19 cellular contexts compared by ENCODE assay signal in genomic region chr11:30853470-30853869, GRCh38.
DNase-seq lines count a peak whose midpoint lies in the region; ATAC-seq lines count a peak whose summit lies in the region.
"Had no signal": no experiment of that assay in that cellular context is flagged by ENCODE, and none has a peak within 500 bp of the region (broad histone marks: within the 10 kb centered on the region; RNA-seq: fewer than 3 reads in every experiment).

No MANE protein-coding gene starts in this region.

- H3K9me3 ChIP-seq in iPS-20b (ENCODE audit: insufficient read depth, low read depth, low read length), result no peaks in the 10 kb centered on the region
- H3K9me3 ChIP-seq: BLaER1 treated with 17β-estradiol and CSF1 and Interleukin-3, amounts not matched to agents 10 nM and 100 nM; Caco-2 had no signal

- H3K27me3 ChIP-seq in iPS-20b (ENCODE audit: insufficient read depth, low read length), result peaks cover 3% of the 10 kb centered on the region; the same call in 1 of the 2 replicates
- H3K27me3 ChIP-seq: BLaER1 treated with 17β-estradiol and CSF1 and Interleukin-3, amounts not matched to agents 10 nM and 100 nM had no signal

- H3K4me3 ChIP-seq in iPS-20b (ENCODE audit: low read length), result peak overlapping the region; percentile 25; the same call in 1 of the 2 replicates
- H3K4me3 ChIP-seq: BLaER1 treated with 17β-estradiol and CSF1 and Interleukin-3, amounts not matched to agents 10 nM and 100 nM had no signal

- no peaks in the 10 kb centered on the region for H3K4me1 Mint-ChIP-seq in stimulated activated memory B cell treated with anti-CD40 and anti-IgM and Interleukin-4, amounts not matched to agents 10 μg/mL and 1 μg/mL and 100 μg/mL, for 72 hours
- H3K4me1 Mint-ChIP-seq: CD4-positive, alpha-beta memory T cell; IgD-negative memory B cell; T-helper 17 cell had no signal

- no peak overlapping the region for H3K27ac ChIP-seq in iPS-20b (ENCODE audit: low read length)
- H3K27ac ChIP-seq: 22Rv1; BLaER1 treated with 17β-estradiol and CSF1 and Interleukin-3, amounts not matched to agents 10 nM and 100 nM had no signal

- H3K9me3 Mint-ChIP-seq in stimulated activated memory B cell treated with anti-CD40 and anti-IgM and Interleukin-4, amounts not matched to agents 10 μg/mL and 1 μg/mL and 100 μg/mL, for 72 hours, result no peaks in the 10 kb centered on the region

- no peaks in the 10 kb centered on the region for H3K36me3 ChIP-seq in iPS-20b (ENCODE audit: insufficient read depth, low read depth, low read length)
- H3K36me3 ChIP-seq: BLaER1 treated with 17β-estradiol and CSF1 and Interleukin-3, amounts not matched to agents 10 nM and 100 nM had no signal

- no peak overlapping the region for H3K27ac Mint-ChIP-seq in stimulated activated memory B cell treated with anti-CD40 and anti-IgM and Interleukin-4, amounts not matched to agents 10 μg/mL and 1 μg/mL and 100 μg/mL, for 72 hours
- H3K27ac Mint-ChIP-seq: CD4-positive, alpha-beta memory T cell; T-helper 17 cell had no signal

- no peaks in the 10 kb centered on the region for H3K36me3 Mint-ChIP-seq in stimulated activated memory B cell treated with anti-CD40 and anti-IgM and Interleukin-4, amounts not matched to agents 10 μg/mL and 1 μg/mL and 100 μg/mL, for 72 hours
- H3K36me3 Mint-ChIP-seq: CD4-positive, alpha-beta memory T cell; IgD-negative memory B cell had no signal

- no peaks in the 10 kb centered on the region for H3K27me3 Mint-ChIP-seq in stimulated activated memory B cell treated with anti-CD40 and anti-IgM and Interleukin-4, amounts not matched to agents 10 μg/mL and 1 μg/mL and 100 μg/mL, for 72 hours
- H3K27me3 Mint-ChIP-seq: CD4-positive, alpha-beta memory T cell; IgD-negative memory B cell; T-helper 17 cell had no signal

- peak; percentile 56 for DNase-seq in DMS 273 (lab: John Stamatoyannopoulos, UW; ENCODE audit: unreplicated experiment)
- DNase-seq in DMS 273 treated with DMSO at 0.1 percent for 48 hours (lab: John Stamatoyannopoulos, UW), result no peak
- DNase-seq in NCI-H1694 treated with DMSO at 0.1 percent for 48 hours (lab: John Stamatoyannopoulos, UW), result peak; percentile 86
- peak; percentile 75 for DNase-seq in NCI-H524 treated with DMSO at 0.1 percent for 48 hours (lab: John Stamatoyannopoulos, UW)
- no peak for DNase-seq in NCI-H146 (lab: John Stamatoyannopoulos, UW)
- DNase-seq in kidney tubule cell (ENCODE audit: low spot score), result no peak
- DNase-seq: Caco-2; CD4-positive, alpha-beta memory T cell; DMS153; NCI-H1417 treated with DMSO at 0.1 percent for 48 hours; NCI-H2029; NCI-H748 treated with DMSO at 0.1 percent for 48 hours; T-helper 17 cell had no signal

- no peak overlapping the region for H3K4me3 Mint-ChIP-seq in stimulated activated memory B cell treated with anti-CD40 and anti-IgM and Interleukin-4, amounts not matched to agents 10 μg/mL and 1 μg/mL and 100 μg/mL, for 72 hours
- H3K4me3 Mint-ChIP-seq: CD4-positive, alpha-beta memory T cell; IgD-negative memory B cell; T-helper 17 cell had no signal

- no peak for ATAC-seq in stimulated activated memory B cell treated with anti-CD40 and anti-IgM and Interleukin-4, amounts not matched to agents 10 μg/mL and 1 μg/mL and 100 μg/mL, for 72 hours
- ATAC-seq: Right ventricle myocardium inferior, T-helper 17 cell had no signal

- peaks cover 12% of the 10 kb centered on the region; the same call in 1 of the 2 replicates for H3K4me1 ChIP-seq in iPS-20b (ENCODE audit: insufficient read depth, low read length)
- H3K4me1 ChIP-seq: BLaER1 treated with 17β-estradiol and CSF1 and Interleukin-3, amounts not matched to agents 10 nM and 100 nM; Caco-2 had no signal

- no peak overlapping the region for H3K9ac ChIP-seq in iPS-20b (ENCODE audit: low read depth, low read length)
- H3K9ac ChIP-seq: BLaER1 treated with 17β-estradiol and CSF1 and Interleukin-3, amounts not matched to agents 10 nM and 100 nM had no signal

Comparison
In these comparisons a context has a peak if more than half of its experiments do, and no peak if none do; other contexts are left out.
1. DNase-seq: peak in DMS 273 (single experiment), NCI-H1694 treated with DMSO at 0.1 percent for 48 hours (single experiment) and NCI-H524 treated with DMSO at 0.1 percent for 48 hours (single experiment); none in DMS 273 treated with DMSO at 0.1 percent for 48 hours (single experiment), NCI-H146 (single experiment) and kidney tubule cell (single experiment).